8 cellular contexts compared by ENCODE assay signal in the genomic region with DNA sequence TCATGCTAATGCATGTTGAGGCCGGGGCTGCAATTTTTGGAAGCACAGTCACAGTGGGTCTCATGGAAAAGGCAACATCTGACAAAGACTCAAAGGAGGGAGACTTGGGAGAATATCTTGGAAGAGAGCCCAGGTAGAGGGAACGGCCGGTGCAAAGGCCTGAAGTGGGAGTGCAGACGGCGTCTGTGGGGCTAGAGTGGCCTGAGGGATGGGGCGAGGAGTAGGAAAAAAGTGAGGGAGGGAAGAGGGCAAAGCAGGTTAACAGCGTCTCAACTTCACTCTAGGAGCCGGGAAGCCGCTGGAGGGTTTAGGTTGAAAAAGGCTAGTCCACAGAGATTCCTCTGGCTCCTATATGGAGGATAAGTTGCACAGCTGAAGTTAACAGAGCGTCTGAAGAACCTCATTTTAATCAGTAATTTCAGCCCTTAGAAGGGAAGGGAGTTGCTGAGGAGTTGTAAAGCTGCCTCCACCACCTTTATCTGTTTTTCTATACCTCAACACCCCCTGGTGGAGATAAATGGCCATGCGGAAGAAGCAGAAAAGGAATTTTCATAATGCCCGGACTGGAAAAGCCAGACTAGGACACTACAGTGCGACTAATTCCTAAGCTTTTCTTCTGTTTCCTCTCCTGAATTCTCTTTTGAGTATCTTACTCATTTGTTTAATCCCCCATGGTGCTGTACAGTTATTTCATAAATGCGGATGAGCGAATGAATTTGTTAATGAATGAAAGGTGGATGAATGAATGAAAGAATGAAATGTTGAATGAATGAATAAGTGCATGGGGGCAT.
DNase-seq lines count a peak whose midpoint lies in the region; ATAC-seq and TF ChIP-seq lines count a peak whose summit lies in the region.

No MANE protein-coding gene starts in this region.

- peaks cover 22% of the 10 kb centered on the region for H3K4me1 Mint-ChIP-seq in MCF 10A (ENCODE audit: insufficient read depth, unreplicated experiment)

- H3K4me3 ChIP-seq in DND-41 (ENCODE audit: low read depth in 1 of 2, low read length in 2 of 2) (no peak overlapping the region), SK-N-MC (no peak overlapping the region), iPS-20b (ENCODE audit: low read length) (peak overlapping the region; percentile 39; the same call in 1 of the 2 replicates), spleen (no peak overlapping the region)

- CTCF ChIA-PET in MCF 10A (lab: Yijun Ruan, JAX), result interaction anchor here (0.6 to 16.4 kb wide), 48 partner anchors 11 to 1737 kb away, joined by 3 to 246 read pairs (median 4); no protein-coding TSS in a partner anchor

- H3K9me3 Mint-ChIP-seq in MCF 10A (ENCODE audit: unreplicated experiment), result no peaks in the 10 kb centered on the region

- no peak overlapping the region for H2AFZ ChIP-seq in DND-41 (ENCODE audit: low read depth, low read length)

- 43 to 47% (median 47%) methylated on average over 15 of the region's 15 CpGs for WGBS in spleen, 5 donors

- H3K4me2 ChIP-seq in DND-41 (ENCODE audit: insufficient read depth, low read length), result no peak overlapping the region

- TF ChIP-seq POLR2A in spleen (IDR thresholded peaks at IDR 0.05), result no peak

- H3K27ac ChIP-seq in DND-41 (ENCODE audit: low read length) (no peak overlapping the region), SK-N-MC (no peak overlapping the region), iPS-20b (ENCODE audit: low read length) (no peak overlapping the region), spleen (no peak overlapping the region)

- POLR2A ChIA-PET in MCF 10A (lab: Yijun Ruan, JAX), result interaction anchor here (0.5 to 1.1 kb wide), 7 partner anchors 47 to 804 kb away, joined by 3 to 4 read pairs (median 3); no protein-coding TSS in a partner anchor

- intact Hi-C loops in MCF 10A (cut with micrococcal nuclease) (loop anchor here (1.0 to 2.0 kb wide), 8 partner anchors 22 to 804 kb away; no protein-coding TSS in a partner anchor), spleen (cut with DNase I; ENCODE audit: low total_unique reads) (loop anchor here (5.0 kb wide), 2 partner anchors 351 to 806 kb away; no protein-coding TSS in a partner anchor)

- H3K36me3 Mint-ChIP-seq in MCF 10A (ENCODE audit: insufficient read depth, unreplicated experiment), result no peaks in the 10 kb centered on the region

- no TSS peak for BruUV-seq in MCF 10A (replicated peaks; lab: Mats Ljungman, UMichigan)

- TF ChIP-seq CTCF in DND-41 (IDR thresholded peaks at IDR 0.05; ENCODE audit: borderline replicate concordance, extremely low read depth, low read length, poor library complexity, severe bottlenecking) (peak; percentile 93), MCF 10A (IDR thresholded peaks at IDR 0.05; ENCODE audit: unreplicated experiment) (peak; percentile 95), spleen (IDR thresholded peaks at IDR 0.05 in 8 of 11, conservative IDR thresholded peaks at IDR 0.05 in 3 of 11) (peak; percentile 67 to 87 (median 81))

- H3K4me1 ChIP-seq in DND-41 (ENCODE audit: insufficient read depth, low read length) (no peaks in the 10 kb centered on the region), iPS-20b (ENCODE audit: insufficient read depth, low read length) (peaks cover 6% of the 10 kb centered on the region), spleen (peaks cover 0 to 8% (median 2%) of the 10 kb centered on the region in 6 donors)

- H3K9ac ChIP-seq in DND-41 (ENCODE audit: low read depth, low read length) (no peak overlapping the region), SK-N-MC (ENCODE audit: insufficient read length) (no peak overlapping the region), iPS-20b (ENCODE audit: low read depth, low read length) (no peak overlapping the region)

- DNase-seq in DND-41, result peak; percentile 57
- DNase-seq in MV-4-11 (lab: John Stamatoyannopoulos, UW), result peak; percentile 42
- peak; percentile 59 for DNase-seq in SK-N-MC (ENCODE audit: low read depth, low spot score)
- peak; percentile 91 for DNase-seq in MCF 10A (ENCODE audit: unreplicated experiment)
- DNase-seq in spleen, result no peak
- DNase-seq in cortex of kidney (lab: John Stamatoyannopoulos, UW), result no peak

- no peaks in the 10 kb centered on the region for H3K36me3 ChIP-seq in DND-41 (ENCODE audit: insufficient read depth, low read length)
- no peaks in the 10 kb centered on the region for H3K36me3 ChIP-seq in SK-N-MC (ENCODE audit: insufficient read depth, low read length)
- no peaks in the 10 kb centered on the region for H3K36me3 ChIP-seq in iPS-20b (ENCODE audit: insufficient read depth, low read depth, low read length)
- no peaks in the 10 kb centered on the region for H3K36me3 ChIP-seq in spleen

- H3K79me2 ChIP-seq in DND-41 (ENCODE audit: insufficient read depth, low read length), result no peaks in the 10 kb centered on the region

- peaks cover 18% of the 10 kb centered on the region for H3K27me3 ChIP-seq in DND-41 (ENCODE audit: insufficient read depth, low read length, poor library complexity)
- no peaks in the 10 kb centered on the region for H3K27me3 ChIP-seq in iPS-20b (ENCODE audit: insufficient read depth, low read length)
- peaks cover 0 to 10% (median 0%) of the 10 kb centered on the region in 7 donors for H3K27me3 ChIP-seq in spleen (replicated peaks in 1 of 7)

- no peaks in the 10 kb centered on the region for H3K9me3 ChIP-seq in DND-41 (ENCODE audit: insufficient read depth, low read length, severe bottlenecking)
- H3K9me3 ChIP-seq in SK-N-MC (ENCODE audit: low read depth, low read length), result no peaks in the 10 kb centered on the region
- no peaks in the 10 kb centered on the region for H3K9me3 ChIP-seq in iPS-20b (ENCODE audit: insufficient read depth, low read depth, low read length)
- no peaks in the 10 kb centered on the region for H3K9me3 ChIP-seq in spleen

- peak; percentile 77 for ATAC-seq in DND-41 (ENCODE audit: insufficient read depth, low read depth)
- ATAC-seq in GM21619 (IDR thresholded peaks at IDR 0.05; ENCODE audit: unreplicated experiment), result peak; percentile 67

- no peak overlapping the region for H3K27ac Mint-ChIP-seq in MCF 10A (ENCODE audit: low read depth, unreplicated experiment)

- no peaks in the 10 kb centered on the region for H4K20me1 ChIP-seq in DND-41 (ENCODE audit: insufficient read depth, low read length)

- H3K4me3 Mint-ChIP-seq in MCF 10A (ENCODE audit: unreplicated experiment), result no peak overlapping the region

- no peaks in the 10 kb centered on the region for H3K27me3 Mint-ChIP-seq in MCF 10A (ENCODE audit: insufficient read depth, unreplicated experiment)

Comparison
In these comparisons a context has a peak if more than half of its experiments do, and no peak if none do; other contexts are left out.
1. DNase-seq: peak in DND-41 (single experiment), MV-4-11 (single experiment), SK-N-MC (single experiment) and MCF 10A (single experiment); none in spleen (single experiment) and cortex of kidney (single experiment).
2. Peak in every context shown above with its lines, with median percentiles within 50 percentile points of each other: CTCF ChIP-seq.